In the genomic region with DNA sequence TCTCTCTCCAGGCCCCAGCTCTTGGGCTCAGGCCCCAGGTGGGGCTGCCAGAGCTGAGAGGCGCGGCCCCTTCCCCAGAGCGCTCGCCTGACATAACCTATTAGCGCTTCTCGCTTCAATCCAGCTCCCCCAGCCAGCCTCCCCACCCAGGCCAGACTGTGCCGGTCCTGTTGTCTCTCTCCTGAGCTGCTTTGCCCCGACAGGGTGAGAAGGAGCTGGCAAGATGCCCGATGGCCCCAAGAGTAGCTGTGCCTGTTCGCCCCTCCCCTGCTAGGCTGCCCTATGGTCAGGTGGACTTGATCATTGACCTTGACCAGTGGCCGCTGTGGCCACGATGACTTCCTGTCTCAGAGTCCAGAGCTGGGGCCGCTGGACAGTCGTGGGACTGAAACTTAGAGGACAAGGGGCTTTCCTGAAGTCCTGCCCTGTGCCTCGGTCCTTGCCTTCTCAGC, we compare ENCODE assay signal across 13 cellular contexts. TPM values are rescaled to one million over a fixed set of nuclear protein-coding genes. Genes with fewer than 3 reads are reported as not detected.
DNase-seq lines count a peak whose midpoint lies in the region; ATAC-seq and TF ChIP-seq lines count a peak whose summit lies in the region.
"Had no signal": no experiment of that assay in that cellular context is flagged by ENCODE, and none has a peak within 500 bp of the region (broad histone marks: within the 10 kb centered on the region; RNA-seq: fewer than 3 reads in every experiment).

No MANE protein-coding gene starts in this region.

- peak; percentile 2; the same call in 1 of the 2 replicates for ATAC-seq in Panc1
- no peak for ATAC-seq in stimulated activated naive B cell treated with anti-CD40 and anti-IgM and Interleukin-4, amounts not matched to agents 10 μg/mL and 1 μg/mL and 100 μg/mL, for 72 hours (replicated peaks)
- ATAC-seq: left lung, pancreas had no signal

- peaks cover 5 to 17% of the 10 kb centered on the region in 2 donors for H3K27me3 Mint-ChIP-seq in stimulated activated naive B cell treated with anti-CD40 and anti-IgM and Interleukin-4, amounts not matched to agents 10 μg/mL and 1 μg/mL and 100 μg/mL, for 72 hours

- in situ Hi-C loops in Panc1 (cut with HindIII; ENCODE audit: low pct_unique_long_range_greater_than_20kb, low sequenced_read_pairs) = no loop called here

- peak overlapping the region; percentile 29 for H2AFZ ChIP-seq in parathyroid adenoma

- H3K36me3 Mint-ChIP-seq in stimulated activated naive B cell treated with anti-CD40 and anti-IgM and Interleukin-4, amounts not matched to agents 10 μg/mL and 1 μg/mL and 100 μg/mL, for 72 hours = no peaks in the 10 kb centered on the region

- H3K9ac ChIP-seq in parathyroid adenoma = no peak overlapping the region

- DNase-seq in Panc1 (ENCODE audit: low read depth, low spot score) (no peak), esophagus squamous epithelium (lab: John Stamatoyannopoulos, UW) (no peak), NCI-H1436 (lab: John Stamatoyannopoulos, UW) (no peak), iPS-NIHi7 (ENCODE audit: extremely low spot score) (no peak)
- no peak for DNase-seq in stimulated activated naive B cell treated with anti-CD40 and anti-IgM and Interleukin-4, amounts not matched to agents 10 μg/mL and 1 μg/mL and 100 μg/mL, for 72 hours
- DNase-seq: activated CD4-positive, CD25-positive, alpha-beta regulatory T cell treated with anti-CD3 and anti-CD28 coated beads, Interleukin-2, amount 50 U/mL, for 72 hours; activated T-cell treated with anti-CD3 and anti-CD28 coated beads, Interleukin-2, amount 50 U/mL, for 48 hours; left lung; NCI-H1694 treated with DMSO at 0.1 percent for 48 hours had no signal

- peaks cover 0 to 4% of the 10 kb centered on the region in 2 donors for H3K4me1 Mint-ChIP-seq in stimulated activated naive B cell treated with anti-CD40 and anti-IgM and Interleukin-4, amounts not matched to agents 10 μg/mL and 1 μg/mL and 100 μg/mL, for 72 hours

- no TSS peak for BruUV-seq in Panc1 (replicated peaks; lab: Mats Ljungman, UMichigan)

- 34 to 57% methylated on average over 6 of the region's 15 CpGs for WGBS in esophagus squamous epithelium, 2 donors

- H3K4me2 ChIP-seq in parathyroid adenoma (ENCODE audit: low read length) = no peak overlapping the region

- CTCF ChIA-PET in Panc1 (lab: Charles Lee) = interaction anchor here (0.6 to 0.9 kb wide), 2 partner anchors 157 to 212 kb away, joined by 3 to 5 read pairs; no protein-coding TSS in a partner anchor

- POLR2A ChIA-PET in Panc1 (lab: Charles Lee) = no interaction called here

- H3K27ac ChIP-seq in Panc1 (ENCODE audit: low read length) = no peak overlapping the region
- peak overlapping the region in 3 of 4 donors; percentile 58 to 73 (median 60) for H3K27ac ChIP-seq in esophagus squamous epithelium
- no peak overlapping the region for H3K27ac ChIP-seq in parathyroid adenoma
- H3K27ac ChIP-seq: C4-2B, left lung, pancreas had no signal

- H3K4me1 ChIP-seq in Panc1 (ENCODE audit: control insufficient read depth, insufficient read depth, low read length) (peaks cover 8% of the 10 kb centered on the region), esophagus squamous epithelium (peaks cover 8 to 39% (median 27%) of the 10 kb centered on the region in 3 donors), parathyroid adenoma (peaks cover 4% of the 10 kb centered on the region)
- H3K4me1 ChIP-seq: pancreas had no signal

- no peaks in the 10 kb centered on the region for H3K9me3 ChIP-seq in Panc1 (ENCODE audit: control insufficient read depth, insufficient read depth, low read depth, low read length)
- H3K9me3 ChIP-seq in esophagus squamous epithelium = no peaks in the 10 kb centered on the region
- H3K9me3 ChIP-seq in parathyroid adenoma (ENCODE audit: control insufficient read depth, low read length) = no peaks in the 10 kb centered on the region
- H3K9me3 ChIP-seq: left lung, pancreas had no signal

- H3K27me3 ChIP-seq in Panc1 (ENCODE audit: control insufficient read depth, insufficient read depth, low read length) = no peaks in the 10 kb centered on the region
- no peaks in the 10 kb centered on the region for H3K27me3 ChIP-seq in esophagus squamous epithelium
- no peaks in the 10 kb centered on the region for H3K27me3 ChIP-seq in parathyroid adenoma (ENCODE audit: control insufficient read depth, insufficient read depth, low read length)
- H3K27me3 ChIP-seq: left lung, pancreas had no signal

- TF ChIP-seq CTCF in Panc1 (IDR thresholded peaks at IDR 0.05) = no peak
- TF ChIP-seq CTCF in esophagus squamous epithelium (IDR thresholded peaks at IDR 0.05) = no peak
- no peak for TF ChIP-seq CTCF in parathyroid adenoma (IDR thresholded peaks at IDR 0.05)

- H3K4me3 Mint-ChIP-seq in stimulated activated naive B cell treated with anti-CD40 and anti-IgM and Interleukin-4, amounts not matched to agents 10 μg/mL and 1 μg/mL and 100 μg/mL, for 72 hours = no peak overlapping the region

- no peak overlapping the region for H3K27ac Mint-ChIP-seq in stimulated activated naive B cell treated with anti-CD40 and anti-IgM and Interleukin-4, amounts not matched to agents 10 μg/mL and 1 μg/mL and 100 μg/mL, for 72 hours

- intact Hi-C loops in Panc1 (cut with micrococcal nuclease; ENCODE audit: unreplicated experiment) = no loop called here
- intact Hi-C loops in esophagus squamous epithelium (cut with DNase I) = no loop called here

- no peaks in the 10 kb centered on the region for H3K9me3 Mint-ChIP-seq in stimulated activated naive B cell treated with anti-CD40 and anti-IgM and Interleukin-4, amounts not matched to agents 10 μg/mL and 1 μg/mL and 100 μg/mL, for 72 hours

- no peak for TF ChIP-seq POLR2A in esophagus squamous epithelium (IDR thresholded peaks at IDR 0.05)

- H3K4me3 ChIP-seq in Panc1 (ENCODE audit: low read depth in 2 of 2, low read length in 2 of 2) (no peak overlapping the region), esophagus squamous epithelium (no peak overlapping the region), parathyroid adenoma (ENCODE audit: low read depth, low read length) (no peak overlapping the region)
- H3K4me3 ChIP-seq: left lung, pancreas had no signal

- no peaks in the 10 kb centered on the region for H3K36me3 ChIP-seq in Panc1 (ENCODE audit: control insufficient read depth, insufficient read depth, low read length)
- no peaks in the 10 kb centered on the region for H3K36me3 ChIP-seq in esophagus squamous epithelium
- no peaks in the 10 kb centered on the region for H3K36me3 ChIP-seq in parathyroid adenoma (ENCODE audit: control insufficient read depth, insufficient read depth, low read length)
- H3K36me3 ChIP-seq: left lung, pancreas had no signal

- H3K79me2 ChIP-seq in parathyroid adenoma = no peaks in the 10 kb centered on the region

RNA-seq across cellular contexts. Expression of gene TMEM270, which starts 9.1 kb away (rescaled TPM):
- 0.72 TPM for total RNA-seq in Panc1 (2021; ENCODE audit: unreplicated experiment)
- 0.70 TPM for polyA plus RNA-seq in Panc1 (2012; ENCODE audit: insufficient read length)
- total RNA-seq in esophagus squamous epithelium = not detected
- total RNA-seq: frontal cortex, left lung had no signal

RNA-seq across cellular contexts. Expression of gene METTL27, which starts 27.8 kb away (rescaled TPM):
- total RNA-seq in Panc1 (2021; ENCODE audit: unreplicated experiment) (3.4 TPM), esophagus squamous epithelium (1 to 10 TPM in 1 of 4 donors, under 1 TPM in 1, not detected in 2; 0.34 to 4.4 TPM)
- polyA plus RNA-seq in Panc1 (2012; ENCODE audit: insufficient read length) = 2.4 TPM

RNA-seq across cellular contexts. Expression of gene CLDN4, which starts 39.3 kb away (rescaled TPM):
- total RNA-seq in Panc1 (2021; ENCODE audit: unreplicated experiment) = 295 TPM
- polyA plus RNA-seq in Panc1 (2012; ENCODE audit: insufficient read length) = 551 TPM
- total RNA-seq in esophagus squamous epithelium = 100 to 1,000 TPM in 3 of 4 donors, 10 to 100 TPM in 1; 99.4 to 436 (median 200) TPM
- total RNA-seq: frontal cortex had no signal

Comparison
In these comparisons a context has a peak if more than half of its experiments do, and no peak if none do; other contexts are left out.
1. H3K27ac ChIP-seq: peak in esophagus squamous epithelium (3 of 4); none in Panc1 (single experiment) and parathyroid adenoma (single experiment).